ENCODE assay signal across 5 cellular contexts in the genomic region with DNA sequence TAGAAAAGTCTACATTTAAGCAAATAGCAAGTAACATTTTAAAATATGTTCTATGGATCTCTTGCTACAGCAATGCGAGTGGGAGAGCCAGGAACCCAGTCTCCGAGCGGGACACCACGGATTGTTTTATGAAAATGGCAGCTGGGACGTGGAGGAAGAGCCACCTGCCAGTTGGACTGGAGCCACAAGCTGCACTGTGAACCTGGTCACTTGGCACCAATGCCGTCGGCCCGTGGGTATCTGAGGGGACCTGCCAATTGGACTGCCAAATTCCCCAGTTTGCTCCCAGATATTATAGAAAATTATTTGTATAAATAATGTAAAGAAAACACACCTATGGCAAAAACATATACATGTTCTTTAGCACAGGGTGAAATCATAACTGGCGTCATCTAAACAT. TPM values are rescaled to one million over a fixed set of nuclear protein-coding genes. Genes with fewer than 3 reads are reported as not detected.
"Had no signal": no experiment of that assay in that cellular context is flagged by ENCODE, and none has a peak within 500 bp of the region (broad histone marks: within the 10 kb centered on the region; RNA-seq: fewer than 3 reads in every experiment).

No MANE protein-coding gene starts in this region.

RNA-seq across cellular contexts. Expression of a gene that starts 10.6 kb away (rescaled TPM):
- total RNA-seq: HepG2, HT-29, IMR-90, K562 had no signal
- polyA plus RNA-seq: HepG2, IgD-negative memory B cell, IMR-90 had no signal
